In genomic region chrX:119778829-119779228, GRCh38 we compare ENCODE assay signal across 18 cellular contexts. TPM values are rescaled to one million over a fixed set of nuclear protein-coding genes. Genes with fewer than 3 reads are reported as not detected.
A peak's percentile ranks its signal among the peaks of the same experiment; 100 is the strongest.
DNase-seq lines count a peak whose midpoint lies in the region; ATAC-seq and TF ChIP-seq lines count a peak whose summit lies in the region.
"Had no signal": no experiment of that assay in that cellular context is flagged by ENCODE, and none has a peak within 500 bp of the region (broad histone marks: within the 10 kb centered on the region; RNA-seq: fewer than 3 reads in every experiment).

No MANE protein-coding gene starts in this region.

- H3K36me3 ChIP-seq in SK-N-MC (ENCODE audit: insufficient read depth, low read length) (peaks cover 6% of the 10 kb centered on the region; the same call in 1 of the 2 replicates), tibial artery (peaks cover 0 to 32% (median 0%) of the 10 kb centered on the region in 3 donors)

- H3K4me1 ChIP-seq in tibial artery = no peaks in the 10 kb centered on the region
- H3K4me1 ChIP-seq: Caco-2 had no signal

- H3K27ac Mint-ChIP-seq in activated CD4-positive, alpha-beta T cell treated with anti-CD3 and anti-CD28 coated beads, Interleukin-2, amount 10 ng/mL, durations not matched to agents 24 days and 14 days = peak overlapping the region; percentile 49
- peak overlapping the region; percentile 83 for H3K27ac Mint-ChIP-seq in nephron progenitor cell
- H3K27ac Mint-ChIP-seq: CD4-positive, CD25-positive, alpha-beta regulatory T cell; CD8-positive, alpha-beta T cell had no signal

- H3K27me3 ChIP-seq in tibial artery = no peaks in the 10 kb centered on the region

- no peak overlapping the region for H3K4me3 ChIP-seq in SK-N-MC
- no peak overlapping the region for H3K4me3 ChIP-seq in tibial artery
- H3K4me3 ChIP-seq: GM23248 had no signal

- peaks cover 18% of the 10 kb centered on the region for H3K36me3 Mint-ChIP-seq in activated CD4-positive, alpha-beta T cell treated with anti-CD3 and anti-CD28 coated beads, Interleukin-2, amount 10 ng/mL, durations not matched to agents 24 days and 14 days (ENCODE audit: low read depth)
- peaks cover 25% of the 10 kb centered on the region for H3K36me3 Mint-ChIP-seq in nephron progenitor cell (ENCODE audit: low read depth)

- no peak for ATAC-seq in GM21447 (IDR thresholded peaks at IDR 0.05; ENCODE audit: unreplicated experiment)
- ATAC-seq: CD8-positive, alpha-beta T cell had no signal

- DNase-seq in activated CD4-positive, alpha-beta T cell treated with anti-CD3 and anti-CD28 coated beads, Interleukin-2, amount 10 ng/mL, durations not matched to agents 24 days and 14 days = no peak
- DNase-seq in activated CD4-positive, alpha-beta T cell treated with anti-CD3 and anti-CD28 coated beads for 4 hours = no peak
- DNase-seq in SK-N-MC (ENCODE audit: low read depth, low spot score) (no peak), nephron progenitor cell (no peak), tibial artery (no peak)
- DNase-seq: ACHN; AML-193; Caco-2; CD4-positive, CD25-positive, alpha-beta regulatory T cell; CD8-positive, alpha-beta T cell; DMS153; DND-41; GM23248; H7; HCEC 1CT had no signal

- no peak overlapping the region for H3K9ac ChIP-seq in SK-N-MC (ENCODE audit: insufficient read length)
- H3K9ac ChIP-seq: GM23248 had no signal

- no peaks in the 10 kb centered on the region for H3K9me3 Mint-ChIP-seq in activated CD4-positive, alpha-beta T cell treated with anti-CD3 and anti-CD28 coated beads, Interleukin-2, amount 10 ng/mL, durations not matched to agents 24 days and 14 days
- H3K9me3 Mint-ChIP-seq in nephron progenitor cell = peaks cover 39% of the 10 kb centered on the region
- H3K9me3 Mint-ChIP-seq: CD4-positive, CD25-positive, alpha-beta regulatory T cell; CD8-positive, alpha-beta T cell had no signal

- no peak overlapping the region for H3K4me3 Mint-ChIP-seq in activated CD4-positive, alpha-beta T cell treated with anti-CD3 and anti-CD28 coated beads, Interleukin-2, amount 10 ng/mL, durations not matched to agents 24 days and 14 days
- H3K4me3 Mint-ChIP-seq in nephron progenitor cell = no peak overlapping the region
- H3K4me3 Mint-ChIP-seq: CD4-positive, CD25-positive, alpha-beta regulatory T cell; CD8-positive, alpha-beta T cell had no signal

- TF ChIP-seq CTCF in nephron progenitor cell (IDR thresholded peaks at IDR 0.05) = no peak
- TF ChIP-seq CTCF in tibial artery (IDR thresholded peaks at IDR 0.05) = no peak

- no peaks in the 10 kb centered on the region for H3K9me3 ChIP-seq in SK-N-MC (ENCODE audit: low read depth, low read length)
- H3K9me3 ChIP-seq in tibial artery = no peaks in the 10 kb centered on the region
- H3K9me3 ChIP-seq: Caco-2 had no signal

- intact Hi-C loops in activated CD4-positive, alpha-beta T cell treated with anti-CD3 and anti-CD28 coated beads, Interleukin-2, amount 10 ng/mL, durations not matched to agents 24 days and 14 days (cut with micrococcal nuclease) = loop anchor here (5.0 kb wide), 1 partner anchor 82 kb away; no protein-coding TSS in a partner anchor
- intact Hi-C loops in tibial artery (cut with DNase I; ENCODE audit: low total_unique reads) = no loop called here

- H3K27me3 Mint-ChIP-seq in activated CD4-positive, alpha-beta T cell treated with anti-CD3 and anti-CD28 coated beads, Interleukin-2, amount 10 ng/mL, durations not matched to agents 24 days and 14 days = no peaks in the 10 kb centered on the region
- H3K27me3 Mint-ChIP-seq in nephron progenitor cell (ENCODE audit: low read depth, poor library complexity) = no peaks in the 10 kb centered on the region
- H3K27me3 Mint-ChIP-seq: CD4-positive, CD25-positive, alpha-beta regulatory T cell had no signal

- peaks cover 7% of the 10 kb centered on the region for H3K4me1 Mint-ChIP-seq in activated CD4-positive, alpha-beta T cell treated with anti-CD3 and anti-CD28 coated beads, Interleukin-2, amount 10 ng/mL, durations not matched to agents 24 days and 14 days
- H3K4me1 Mint-ChIP-seq in nephron progenitor cell = no peaks in the 10 kb centered on the region

- H3K27ac ChIP-seq in SK-N-MC = 0 out of 2 replicates have a peak overlapping the region, but pooled peaks have one; percentile 30
- no peak overlapping the region for H3K27ac ChIP-seq in tibial artery
- H3K27ac ChIP-seq: 22Rv1, C4-2B, GM23248 had no signal

RNA-seq across cellular contexts. Expression of gene RPL39, which starts 12.6 kb away (rescaled TPM):
- 2,109 and 2,135 TPM in 2 replicates for total RNA-seq in activated CD4-positive, alpha-beta T cell treated with anti-CD3 and anti-CD28 coated beads, Interleukin-2, amount 10 ng/mL, durations not matched to agents 24 days and 14 days

RNA-seq across cellular contexts. Expression of gene SOWAHD, which starts 20.4 kb away (rescaled TPM):
- total RNA-seq in activated CD4-positive, alpha-beta T cell treated with anti-CD3 and anti-CD28 coated beads, Interleukin-2, amount 10 ng/mL, durations not matched to agents 24 days and 14 days = 0.35 and 0.45 TPM in 2 replicates
- total RNA-seq: CD4-positive, CD25-positive, alpha-beta regulatory T cell had no signal
